ENCODE assay signal across 1 cellular context in genomic region chr20:32473231-32474008, GRCh38.
TF ChIP-seq lines count a peak whose summit lies in the region.

No MANE protein-coding gene starts in this region.

TF ChIP-seq in K562, 482 proteins besides CTCF, POLR2A, EP300 and RAD21 (continued from another document):
- TF ChIP-seq, protein P1, sequence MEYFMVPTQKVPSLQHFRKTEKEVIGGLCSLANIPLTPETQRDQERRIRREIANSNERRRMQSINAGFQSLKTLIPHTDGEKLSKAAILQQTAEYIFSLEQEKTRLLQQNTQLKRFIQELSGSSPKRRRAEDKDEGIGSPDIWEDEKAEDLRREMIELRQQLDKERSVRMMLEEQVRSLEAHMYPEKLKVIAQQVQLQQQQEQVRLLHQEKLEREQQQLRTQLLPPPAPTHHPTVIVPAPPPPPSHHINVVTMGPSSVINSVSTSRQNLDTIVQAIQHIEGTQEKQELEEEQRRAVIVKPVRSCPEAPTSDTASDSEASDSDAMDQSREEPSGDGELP (CRISPR knock-in tag; IDR thresholded peaks at IDR 0.05; ENCODE audit: borderline replicate concordance) = peak; percentile 57; the same call in 1 of the 2 replicates
- TF ChIP-seq DPF2 (IDR thresholded peaks at IDR 0.05) (peak; percentile 13; the same call in 1 of the 2 replicates), E2F1 (CRISPR knock-in tag; IDR thresholded peaks at IDR 0.05) (no peak), SUPT5H (IDR thresholded peaks at IDR 0.05) (no peak), RNF2 (IDR thresholded peaks at IDR 0.05) (no peak), ZNF785 (CRISPR knock-in tag; IDR thresholded peaks at IDR 0.05) (no peak), GTF2F1 (IDR thresholded peaks at IDR 0.05; ENCODE audit: low read depth, low read length) (no peak), VEZF1 (CRISPR knock-in tag; IDR thresholded peaks at IDR 0.05) (peak; percentile 11; the same call in 1 of the 2 replicates), TEAD4 (IDR thresholded peaks at IDR 0.05; ENCODE audit: low read length) (no peak), TEAD4 (CRISPR knock-in tag; IDR thresholded peaks at IDR 0.05; ENCODE audit: borderline replicate concordance) (no peak)
- TF ChIP-seq, protein P2, sequence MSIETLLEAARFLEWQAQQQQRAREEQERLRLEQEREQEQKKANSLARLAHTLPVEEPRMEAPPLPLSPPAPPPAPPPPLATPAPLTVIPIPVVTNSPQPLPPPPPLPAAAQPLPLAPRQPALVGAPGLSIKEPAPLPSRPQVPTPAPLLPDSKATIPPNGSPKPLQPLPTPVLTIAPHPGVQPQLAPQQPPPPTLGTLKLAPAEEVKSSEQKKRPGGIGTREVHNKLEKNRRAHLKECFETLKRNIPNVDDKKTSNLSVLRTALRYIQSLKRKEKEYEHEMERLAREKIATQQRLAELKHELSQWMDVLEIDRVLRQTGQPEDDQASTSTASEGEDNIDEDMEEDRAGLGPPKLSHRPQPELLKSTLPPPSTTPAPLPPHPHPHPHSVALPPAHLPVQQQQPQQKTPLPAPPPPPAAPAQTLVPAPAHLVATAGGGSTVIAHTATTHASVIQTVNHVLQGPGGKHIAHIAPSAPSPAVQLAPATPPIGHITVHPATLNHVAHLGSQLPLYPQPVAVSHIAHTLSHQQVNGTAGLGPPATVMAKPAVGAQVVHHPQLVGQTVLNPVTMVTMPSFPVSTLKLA (conservative IDR thresholded peaks at IDR 0.05) = peak in 1 of 2 experiments; percentile 47; a peak in 1 of 4 replicates
